10 cellular contexts compared by ENCODE assay signal in genomic region chr9:98104445-98104881, GRCh38. TPM values are rescaled to one million over a fixed set of nuclear protein-coding genes. Genes with fewer than 3 reads are reported as not detected.
DNase-seq lines count a peak whose midpoint lies in the region; ATAC-seq and TF ChIP-seq lines count a peak whose summit lies in the region.
"Had no signal": no experiment of that assay in that cellular context is flagged by ENCODE, and none has a peak within 500 bp of the region (broad histone marks: within the 10 kb centered on the region; RNA-seq: fewer than 3 reads in every experiment).

No MANE protein-coding gene starts in this region.

- POLR2A ChIA-PET in CD8-positive, alpha-beta memory T cell (lab: Charles Lee), result interaction anchor here (0.6 to 1.1 kb wide), 2 partner anchors 15 to 54 kb away, joined by 3 to 7 read pairs; partner anchors contain the start of gene TRIM14
- POLR2A ChIA-PET in activated CD8-positive, alpha-beta T cell treated with anti-CD3 and anti-CD28 coated beads for 36 hours (lab: Charles Lee), result interaction anchor here (1.0 kb wide), 1 partner anchor 14 kb away, joined by 6 read pairs; the partner anchor contains the start of gene TRIM14

- H3K9me3 Mint-ChIP-seq in CD8-positive, alpha-beta memory T cell, result no peaks in the 10 kb centered on the region
- peaks cover 3% of the 10 kb centered on the region for H3K9me3 Mint-ChIP-seq in activated CD8-positive, alpha-beta T cell treated with anti-CD3 and anti-CD28 coated beads for 36 hours

- no CpG with 5 or more reads among the region's 3 CpGs for WGBS in trophoblast cell (ENCODE audit: extremely low coverage, insufficient coverage, insufficient read length)

- H3K79me2 ChIP-seq in trophoblast cell (ENCODE audit: control insufficient read depth, insufficient read depth, low read length, poor library complexity), result no peaks in the 10 kb centered on the region

- H3K27ac ChIP-seq in CD8-positive, alpha-beta memory T cell (ENCODE audit: low read depth, low read length), result peak overlapping the region; percentile 29
- H3K27ac ChIP-seq in KOPT-K1 (ENCODE audit: low read depth, low read length, poor library complexity, severe bottlenecking) (peak overlapping the region; percentile 99), mucosa of rectum (ENCODE audit: low read depth in 2 of 2, low read length in 2 of 2) (peak overlapping the region; percentile 40 to 43), trophoblast cell (ENCODE audit: low read depth, low read length) (no peak overlapping the region)

- in situ Hi-C loops in GM13977 (cut with MboI; ENCODE audit: low pct_unique_long_range_greater_than_20kb, low sequenced_read_pairs, unreplicated experiment), result no loop called here

- intact Hi-C loops in activated CD8-positive, alpha-beta T cell treated with anti-CD3 and anti-CD28 coated beads for 36 hours (cut with micrococcal nuclease), result loop anchor here (10.0 kb wide), 1 partner anchor 160 kb away; no protein-coding TSS in a partner anchor

- H3K9me3 ChIP-seq in CD8-positive, alpha-beta memory T cell (ENCODE audit: low read length), result no peaks in the 10 kb centered on the region
- H3K9me3 ChIP-seq in KOPT-K1 (ENCODE audit: insufficient read depth, low read length, poor library complexity, severe bottlenecking) (no peaks in the 10 kb centered on the region), mucosa of rectum (ENCODE audit: control insufficient read depth in 2 of 2, low read length in 2 of 2) (no peaks in the 10 kb centered on the region), trophoblast cell (ENCODE audit: insufficient read depth, low read depth, low read length) (no peaks in the 10 kb centered on the region)

- peaks cover 89 to 98% (median 98%) of the 10 kb centered on the region in 3 donors for H3K4me1 Mint-ChIP-seq in CD8-positive, alpha-beta memory T cell
- H3K4me1 Mint-ChIP-seq in activated CD8-positive, alpha-beta T cell treated with anti-CD3 and anti-CD28 coated beads for 36 hours (ENCODE audit: low read depth), result peaks cover 83% of the 10 kb centered on the region

- peak overlapping the region; percentile 14 to 65 (median 49) for H3K4me3 Mint-ChIP-seq in CD8-positive, alpha-beta memory T cell
- no peak overlapping the region for H3K4me3 Mint-ChIP-seq in activated CD8-positive, alpha-beta T cell treated with anti-CD3 and anti-CD28 coated beads for 36 hours

- no peak overlapping the region for H2AK5ac ChIP-seq in trophoblast cell (ENCODE audit: low read length)

- no peak overlapping the region for H4K91ac ChIP-seq in trophoblast cell (ENCODE audit: low read depth, low read length)

- no peak overlapping the region for H3K4ac ChIP-seq in trophoblast cell (ENCODE audit: low read depth, low read length)

- TF ChIP-seq CTCF in activated CD8-positive, alpha-beta T cell treated with anti-CD3 and anti-CD28 coated beads for 36 hours (IDR thresholded peaks at IDR 0.05), result no peak
- no peak for TF ChIP-seq CTCF in GM13977 (IDR thresholded peaks at IDR 0.05; ENCODE audit: extremely low read depth, insufficient read depth, missing control alignments)

- H3K36me3 ChIP-seq in CD8-positive, alpha-beta memory T cell (ENCODE audit: insufficient read depth, low read length), result peaks cover 5% of the 10 kb centered on the region
- H3K36me3 ChIP-seq in KOPT-K1 (ENCODE audit: insufficient read depth, low read length) (peaks cover 49% of the 10 kb centered on the region), mucosa of rectum (ENCODE audit: control insufficient read depth in 2 of 2, insufficient read depth in 2 of 2, low read length in 2 of 2) (peaks cover 12 to 25% of the 10 kb centered on the region in 2 donors), trophoblast cell (ENCODE audit: control insufficient read depth in 1 of 2, insufficient read depth in 2 of 2, low read length in 2 of 2) (no peaks in the 10 kb centered on the region)

- CTCF ChIA-PET in CD8-positive, alpha-beta memory T cell (lab: Charles Lee), result interaction anchor here (0.9 to 10.1 kb wide), 4 partner anchors 16 to 181 kb away, joined by 3 to 92 read pairs (median 6); partner anchors contain the start of genes TBC1D2 and TRIM14
- CTCF ChIA-PET in activated CD8-positive, alpha-beta T cell treated with anti-CD3 and anti-CD28 coated beads for 36 hours (lab: Charles Lee), result interaction anchor here (0.6 to 1.8 kb wide), 5 partner anchors 8 to 151 kb away, joined by 3 to 8 read pairs (median 3); partner anchors contain the start of genes TBC1D2 and TRIM14

- DNase-seq in CD8-positive, alpha-beta memory T cell, result no peak
- DNase-seq in activated CD8-positive, alpha-beta T cell treated with anti-CD3 and anti-CD28 coated beads for 36 hours, result no peak
- no peak for DNase-seq in GM13977 (ENCODE audit: low spot score)
- DNase-seq in trophoblast cell, result no peak
- DNase-seq: DMS53, NCI-H446 treated with DMSO at 0.1 percent for 48 hours had no signal

- no peaks in the 10 kb centered on the region for H3K27me3 Mint-ChIP-seq in CD8-positive, alpha-beta memory T cell
- H3K27me3 Mint-ChIP-seq in activated CD8-positive, alpha-beta T cell treated with anti-CD3 and anti-CD28 coated beads for 36 hours, result no peaks in the 10 kb centered on the region

- no peak overlapping the region for H2BK12ac ChIP-seq in trophoblast cell (ENCODE audit: low read length)

- H2AFZ ChIP-seq in trophoblast cell (ENCODE audit: insufficient read depth, low read length, poor library complexity), result no peak overlapping the region

- peaks cover 96% of the 10 kb centered on the region for H3K4me1 ChIP-seq in CD8-positive, alpha-beta memory T cell (ENCODE audit: insufficient read depth, low read length)
- peaks cover 6 to 10% of the 10 kb centered on the region in 2 donors for H3K4me1 ChIP-seq in mucosa of rectum (ENCODE audit: control insufficient read depth in 2 of 2, insufficient read depth in 2 of 2, low read length in 2 of 2)
- H3K4me1 ChIP-seq in trophoblast cell (ENCODE audit: control insufficient read depth in 1 of 2, insufficient read depth in 2 of 2, low read length in 2 of 2), result no peaks in the 10 kb centered on the region

- no peak overlapping the region for H3K4me3 ChIP-seq in CD8-positive, alpha-beta memory T cell (ENCODE audit: low read length)
- H3K4me3 ChIP-seq in mucosa of rectum (ENCODE audit: low read length in 2 of 2) (no peak overlapping the region), trophoblast cell (ENCODE audit: low read depth, low read length) (no peak overlapping the region)

- no peak overlapping the region for H3K4me2 ChIP-seq in trophoblast cell (ENCODE audit: low read length)

- no peak for ATAC-seq in activated CD8-positive, alpha-beta T cell treated with anti-CD3 and anti-CD28 coated beads for 36 hours
- ATAC-seq in HG03354 (IDR thresholded peaks at IDR 0.05; ENCODE audit: poor library complexity, severe bottlenecking, unreplicated experiment), result no peak
- no peak for ATAC-seq in GM19023 (IDR thresholded peaks at IDR 0.05; ENCODE audit: unreplicated experiment)

- no peak overlapping the region for H4K8ac ChIP-seq in trophoblast cell (ENCODE audit: low read depth, low read length)

- no peak overlapping the region for H3K14ac ChIP-seq in trophoblast cell (ENCODE audit: low read length)

- H3K27me3 ChIP-seq in CD8-positive, alpha-beta memory T cell (ENCODE audit: insufficient read depth, low read length, poor library complexity, severe bottlenecking), result no peaks in the 10 kb centered on the region
- H3K27me3 ChIP-seq in mucosa of rectum (ENCODE audit: control insufficient read depth in 2 of 2, insufficient read depth in 2 of 2, low read length in 2 of 2) (no peaks in the 10 kb centered on the region), trophoblast cell (ENCODE audit: insufficient read depth, low read length) (no peaks in the 10 kb centered on the region)

- no peak overlapping the region for H3K18ac ChIP-seq in trophoblast cell (ENCODE audit: low read length)

- no peak overlapping the region for H2BK120ac ChIP-seq in trophoblast cell (ENCODE audit: insufficient read depth, low read length, poor library complexity)

- peak overlapping the region; percentile 81 to 99 (median 94) for H3K27ac Mint-ChIP-seq in CD8-positive, alpha-beta memory T cell
- peak overlapping the region; percentile 93 for H3K27ac Mint-ChIP-seq in activated CD8-positive, alpha-beta T cell treated with anti-CD3 and anti-CD28 coated beads for 36 hours

- H3K9ac ChIP-seq in mucosa of rectum (ENCODE audit: low read depth in 1 of 2, low read length in 2 of 2) (no peak overlapping the region), trophoblast cell (ENCODE audit: low read length) (no peak overlapping the region)

- no peak overlapping the region for H4K12ac ChIP-seq in trophoblast cell (ENCODE audit: low read depth, low read length)

- H3K79me1 ChIP-seq in trophoblast cell (ENCODE audit: low read length), result no peaks in the 10 kb centered on the region

- peaks cover 3 to 57% (median 14%) of the 10 kb centered on the region in 3 donors for H3K36me3 Mint-ChIP-seq in CD8-positive, alpha-beta memory T cell
- H3K36me3 Mint-ChIP-seq in activated CD8-positive, alpha-beta T cell treated with anti-CD3 and anti-CD28 coated beads for 36 hours (ENCODE audit: low read depth), result peaks cover 61% of the 10 kb centered on the region

- no peak overlapping the region for H3K23ac ChIP-seq in trophoblast cell (ENCODE audit: low read length)

- no peak overlapping the region for H2BK5ac ChIP-seq in trophoblast cell (ENCODE audit: low read depth, low read length, poor library complexity)

RNA-seq across cellular contexts. Expression of gene TRIM14, which starts 14.6 kb away (rescaled TPM):
- total RNA-seq in CD8-positive, alpha-beta memory T cell, result 10 to 100 TPM; 46.2 to 52.1 TPM
- polyA plus RNA-seq in CD8-positive, alpha-beta memory T cell, result 92.5 TPM
- total RNA-seq in activated CD8-positive, alpha-beta T cell treated with anti-CD3 and anti-CD28 coated beads for 36 hours, result 10 to 100 TPM; 39.6 to 41.8 TPM
- 2.1 and 2.3 TPM in 2 replicates for polyA plus RNA-seq in trophoblast cell (2013)

RNA-seq across cellular contexts. Expression of gene NANS, which starts 47.9 kb away (rescaled TPM):
- 10 to 100 TPM; 33.2 to 34.8 TPM for total RNA-seq in CD8-positive, alpha-beta memory T cell
- 29.3 TPM for polyA plus RNA-seq in CD8-positive, alpha-beta memory T cell
- total RNA-seq in activated CD8-positive, alpha-beta T cell treated with anti-CD3 and anti-CD28 coated beads for 36 hours, result 10 to 100 TPM; 51.2 to 51.8 TPM
- 79.6 and 80.2 TPM in 2 replicates for polyA plus RNA-seq in trophoblast cell (2013)
